In the genomic region with DNA sequence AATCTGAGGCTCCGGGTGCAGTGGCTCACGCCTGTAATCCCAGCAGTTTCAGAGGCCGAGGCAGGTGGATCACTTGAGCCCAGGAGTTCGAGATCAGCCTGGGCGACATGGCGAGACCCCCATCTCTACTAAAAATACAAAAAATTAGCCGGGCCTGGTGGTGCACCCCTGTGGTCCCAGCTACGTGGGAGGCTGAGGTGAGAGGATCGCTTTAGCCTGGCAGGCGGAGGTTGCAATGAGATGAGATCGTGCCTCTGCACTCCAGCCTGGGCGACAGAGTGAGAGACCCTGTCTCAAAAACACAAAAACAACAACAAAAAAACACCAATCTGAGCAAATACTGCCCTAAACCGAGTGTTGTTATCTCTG, we compare ENCODE assay signal across 8 cellular contexts. TPM values are rescaled to one million over a fixed set of nuclear protein-coding genes. Genes with fewer than 3 reads are reported as not detected.
DNase-seq lines count a peak whose midpoint lies in the region; ATAC-seq and TF ChIP-seq lines count a peak whose summit lies in the region.
"Not testable (repeated sequence)": the region's sequence is repeated elsewhere in the genome, so short reads cannot be mapped to it uniquely, and the experiment has no call there.

No MANE protein-coding gene starts in this region.

- H3K4me2 ChIP-seq in parathyroid adenoma (ENCODE audit: low read length): peak overlapping the region; percentile 88

- not testable (repeated sequence) for H3K4me1 Mint-ChIP-seq in Caco-2 (ENCODE audit: low read depth, unreplicated experiment)
- peaks cover 21% of the 10 kb centered on the region for H3K4me1 Mint-ChIP-seq in T-helper 17 cell
- peaks cover 19% of the 10 kb centered on the region for H3K4me1 Mint-ChIP-seq in type B pancreatic cell (ENCODE audit: unreplicated experiment)

- H3K27me3 Mint-ChIP-seq in Caco-2 (ENCODE audit: insufficient read depth, unreplicated experiment); type B pancreatic cell: not testable (repeated sequence)
- peaks cover 12% of the 10 kb centered on the region for H3K27me3 Mint-ChIP-seq in T-helper 17 cell

- H3K27ac Mint-ChIP-seq in Caco-2 (ENCODE audit: unreplicated experiment): peak overlapping the region; percentile 91
- peak overlapping the region; percentile 98 for H3K27ac Mint-ChIP-seq in T-helper 17 cell
- peak overlapping the region; percentile 88 for H3K27ac Mint-ChIP-seq in type B pancreatic cell

- peak overlapping the region; percentile 79 for H2AFZ ChIP-seq in parathyroid adenoma

- ATAC-seq in HG03571 (IDR thresholded peaks at IDR 0.05; ENCODE audit: unreplicated experiment): peak; percentile 2
- ATAC-seq in T-helper 17 cell: peak; percentile 4

- H3K4me3 ChIP-seq in Caco-2 (ENCODE audit: low read depth, low read length) (peak overlapping the region; percentile 66), astrocyte of the spinal cord (ENCODE audit: low read depth, low read length) (peak overlapping the region; percentile 60), esophagus muscularis mucosa (peak overlapping the region; percentile 65 to 76 (median 68)), liver (ENCODE audit: low read depth in 1 of 3, low read length in 3 of 3) (peak overlapping the region; percentile 69 to 94 (median 78)), parathyroid adenoma (ENCODE audit: low read depth, low read length) (peak overlapping the region; percentile 87)

- TF ChIP-seq EP300 in esophagus muscularis mucosa (IDR thresholded peaks at IDR 0.05): not testable (repeated sequence)

- not testable (repeated sequence) for H3K27me3 ChIP-seq in Caco-2 (replicated peaks; ENCODE audit: control insufficient read depth, insufficient read depth, low read length); esophagus muscularis mucosa; liver (ENCODE audit: control insufficient read depth in 4 of 4, insufficient read depth in 4 of 4, low read length in 3 of 4); parathyroid adenoma (ENCODE audit: control insufficient read depth, insufficient read depth, low read length)

- WGBS in esophagus muscularis mucosa: 70% methylated on average over 13 of the region's 13 CpGs
- 63% methylated on average over 13 of the region's 13 CpGs for WGBS in liver

- H3K27ac ChIP-seq in esophagus muscularis mucosa (replicated peaks in 1 of 4): peak overlapping the region; percentile 85 to 93 (median 91)
- peak overlapping the region; percentile 88 to 97 for H3K27ac ChIP-seq in liver (ENCODE audit: low read depth in 1 of 2, low read length in 2 of 2)
- H3K27ac ChIP-seq in parathyroid adenoma: peak overlapping the region; percentile 48

- H3K9me3 Mint-ChIP-seq in Caco-2 (ENCODE audit: unreplicated experiment); type B pancreatic cell: not testable (repeated sequence)

- H3K4me3 Mint-ChIP-seq in Caco-2 (ENCODE audit: unreplicated experiment) (peak overlapping the region; percentile 94), T-helper 17 cell (peak overlapping the region; percentile 98), type B pancreatic cell (peak overlapping the region; percentile 90)

- in situ Hi-C loops in astrocyte of the spinal cord (cut with HindIII; ENCODE audit: low sequenced_read_pairs): not testable (repeated sequence)

- POLR2A ChIA-PET in Caco-2 (lab: Charles Lee): not testable (repeated sequence)

- not testable (repeated sequence) for DNase-seq in Caco-2; T-helper 17 cell; astrocyte of the spinal cord (ENCODE audit: low read depth, low spot score); esophagus muscularis mucosa (ENCODE audit: extremely low spot score); type B pancreatic cell (ENCODE audit: extremely low spot score, unreplicated experiment)

- TF ChIP-seq POLR2A in esophagus muscularis mucosa (IDR thresholded peaks at IDR 0.05; ENCODE audit: low read depth): not testable (repeated sequence)

- not testable (repeated sequence) for H3K36me3 ChIP-seq in Caco-2 (ENCODE audit: control insufficient read depth, insufficient read depth, low read length); esophagus muscularis mucosa; liver (ENCODE audit: control insufficient read depth in 4 of 4, insufficient read depth in 3 of 4, low read depth in 1 of 4, low read length in 3 of 4); parathyroid adenoma (ENCODE audit: control insufficient read depth, insufficient read depth, low read length)

- intact Hi-C loops in Caco-2 (cut with micrococcal nuclease; ENCODE audit: unreplicated experiment); esophagus muscularis mucosa (cut with DNase I): not testable (repeated sequence)

- TF ChIP-seq CTCF in Caco-2 (IDR thresholded peaks at IDR 0.05; ENCODE audit: insufficient read depth in 1 of 2, low read depth in 1 of 2, low read length in 1 of 2, severe bottlenecking in 1 of 2, unreplicated experiment in 1 of 2); astrocyte of the spinal cord (IDR thresholded peaks at IDR 0.05; ENCODE audit: low read depth, low read length); esophagus muscularis mucosa (IDR thresholded peaks at IDR 0.05); liver (IDR thresholded peaks at IDR 0.05; ENCODE audit: low read depth, low read length, missing input control); parathyroid adenoma (IDR thresholded peaks at IDR 0.05); type B pancreatic cell (conservative IDR thresholded peaks at IDR 0.05): not testable (repeated sequence)

- peak overlapping the region; percentile 92 to 93 for H3K9ac ChIP-seq in liver (ENCODE audit: low read depth in 1 of 2, low read length in 2 of 2)
- not testable (repeated sequence) for H3K9ac ChIP-seq in parathyroid adenoma

- CTCF ChIA-PET in Caco-2 (lab: Charles Lee): interaction anchor here (1.5 kb wide), 1 partner anchor 51 kb away, joined by 9 read pairs; no protein-coding TSS in a partner anchor

- not testable (repeated sequence) for H3K79me2 ChIP-seq in parathyroid adenoma

- BruUV-seq in Caco-2 (replicated peaks; lab: Mats Ljungman, UMichigan): TSS peak; percentile 76

- H3K9me3 ChIP-seq in Caco-2; T-helper 17 cell (ENCODE audit: control insufficient read depth, low read length, poor library complexity, severe bottlenecking); esophagus muscularis mucosa; liver (ENCODE audit: control insufficient read depth in 4 of 4, low read length in 3 of 4); parathyroid adenoma (ENCODE audit: control insufficient read depth, low read length): not testable (repeated sequence)

- H3K4me1 ChIP-seq in Caco-2, parathyroid adenoma: not testable (repeated sequence)
- H3K4me1 ChIP-seq in esophagus muscularis mucosa: peaks cover 18 to 28% (median 24%) of the 10 kb centered on the region in 4 donors
- peaks cover 2 to 15% (median 11%) of the 10 kb centered on the region in 4 donors for H3K4me1 ChIP-seq in liver (ENCODE audit: control insufficient read depth in 4 of 4, insufficient read depth in 4 of 4, low read length in 3 of 4)

- peaks cover 30% of the 10 kb centered on the region for H3K36me3 Mint-ChIP-seq in Caco-2 (ENCODE audit: insufficient read depth, unreplicated experiment)
- H3K36me3 Mint-ChIP-seq in T-helper 17 cell (ENCODE audit: low read depth); type B pancreatic cell: not testable (repeated sequence)

- TF ChIP-seq RAD21 in liver (IDR thresholded peaks at IDR 0.05): not testable (repeated sequence)

RNA-seq across cellular contexts. Expression of a gene that starts 0.6 kb away (rescaled TPM):
- total RNA-seq in Caco-2 (2022): 55.5 and 63.1 TPM in 2 replicates
- total RNA-seq in T-helper 17 cell: 10 to 100 TPM; 19.5 to 52.1 TPM
- total RNA-seq in esophagus muscularis mucosa: 10 to 100 TPM; 39.4 to 74.9 (median 41.1) TPM
- 10 to 100 TPM in 1 of 2 donors, 1 to 10 TPM in 1; 9.3 to 30.1 TPM for total RNA-seq in liver
- polyA plus RNA-seq in liver: 10 to 100 TPM; 82.8 to 89.4 TPM
- 20.8 and 34.6 TPM in 2 replicates for total RNA-seq in type B pancreatic cell (ENCODE audit: low replicate concordance)

RNA-seq across cellular contexts. Expression of a gene that starts 7.2 kb away (rescaled TPM):
- 176 and 188 TPM in 2 replicates for total RNA-seq in Caco-2 (2022)
- total RNA-seq in T-helper 17 cell: 1 to 10 TPM; 1.2 to 1.4 TPM
- 10 to 100 TPM; 17.0 to 31.6 (median 22.6) TPM for total RNA-seq in esophagus muscularis mucosa
- total RNA-seq in liver: 10 to 100 TPM; 15.7 to 22.4 TPM
- 10 to 100 TPM in 1 of 2 donors, 1 to 10 TPM in 1; 1.8 to 18.1 TPM for polyA plus RNA-seq in liver
- total RNA-seq in type B pancreatic cell (ENCODE audit: low replicate concordance): 166 and 285 TPM in 2 replicates

RNA-seq across cellular contexts. Expression of a gene that starts 12.8 kb away (rescaled TPM):
- total RNA-seq in Caco-2 (2022): 45.5 and 53.8 TPM in 2 replicates
- total RNA-seq in T-helper 17 cell: 10 to 100 TPM in 1 of 2 donors, 1 to 10 TPM in 1; 9.6 to 10.5 TPM
- 10 to 100 TPM; 37.8 to 90.4 (median 65.0) TPM for total RNA-seq in esophagus muscularis mucosa
- total RNA-seq in liver: 1 to 10 TPM in 1 of 2 donors, under 1 TPM in 1; 0.93 to 1.7 TPM
- 1 to 10 TPM; 1.7 to 1.9 TPM for polyA plus RNA-seq in liver
- total RNA-seq in type B pancreatic cell (ENCODE audit: low replicate concordance): 37.6 and 54.1 TPM in 2 replicates

RNA-seq across cellular contexts. Expression of a gene that starts 30.8 kb away (rescaled TPM):
- 0.18 and 0.65 TPM in 2 replicates for total RNA-seq in Caco-2 (2022)
- total RNA-seq in T-helper 17 cell: not detected
- under 1 TPM; 0.11 to 0.50 (median 0.30) TPM for total RNA-seq in esophagus muscularis mucosa
- under 1 TPM in 1 of 2 donors, not detected in 1; under 0.01 TPM for total RNA-seq in liver
- polyA plus RNA-seq in liver: under 1 TPM in 1 of 2 donors, not detected in 1; 0.06 TPM
- 0.34 and 0.62 TPM in 2 replicates for total RNA-seq in type B pancreatic cell (ENCODE audit: low replicate concordance)

RNA-seq across cellular contexts. Expression of a gene that starts 46.4 kb away (rescaled TPM):
- total RNA-seq in Caco-2 (2022) (3.1 and 4.0 TPM in 2 replicates), T-helper 17 cell (1 to 10 TPM; 3.4 to 4.3 TPM), esophagus muscularis mucosa (under 1 TPM in 3 of 4 donors, not detected in 1; 0.17 to 0.50 (median 0.19) TPM), liver (under 1 TPM in 1 of 2 donors, not detected in 1; 0.17 TPM), type B pancreatic cell (ENCODE audit: low replicate concordance) (6.4 and 16.7 TPM in 2 replicates)
- under 1 TPM in 1 of 2 donors, not detected in 1; 0.18 TPM for polyA plus RNA-seq in liver

Comparison
In these comparisons a context has a peak if more than half of its experiments do, and no peak if none do; other contexts are left out.
1. RNA of a gene that starts 7.2 kb away (total RNA-seq): 176 to 188 TPM in Caco-2, 166 to 285 TPM in type B pancreatic cell, 17.0 to 31.6 TPM in esophagus muscularis mucosa and 15.7 to 22.4 TPM in liver; 1.2 to 1.4 TPM in T-helper 17 cell; every median in the first group is over 4 times any median in the second.
2. Peak in every context shown above with its lines, with median percentiles within 50 percentile points of each other: H3K4me3 ChIP-seq, H3K27ac Mint-ChIP-seq, H3K4me3 Mint-ChIP-seq and H3K27ac ChIP-seq.